In genomic region chr21:43767980-43768867, GRCh38 we compare ENCODE assay signal across 1 cellular context.
TF ChIP-seq lines count a peak whose summit lies in the region.

No MANE protein-coding gene starts in this region.

TF ChIP-seq in K562, 482 proteins besides CTCF, POLR2A, EP300 and RAD21 (continued from another document and continues in another):
- TF ChIP-seq TSC22D4 (tag; IDR thresholded peaks at IDR 0.05) (no peak), CREB5 (CRISPR knock-in tag; IDR thresholded peaks at IDR 0.05) (no peak), CEBPB (tag; IDR thresholded peaks at IDR 0.05) (no peak), HBP1 (CRISPR knock-in tag; IDR thresholded peaks at IDR 0.05) (no peak), SMAD3 (CRISPR knock-in tag; conservative IDR thresholded peaks at IDR 0.05) (no peak), MLX (CRISPR knock-in tag; conservative IDR thresholded peaks at IDR 0.05) (no peak), EP400 (IDR thresholded peaks at IDR 0.05) (peak; percentile 95), PREB (CRISPR knock-in tag; IDR thresholded peaks at IDR 0.05) (no peak), BCL6 (CRISPR knock-in tag; IDR thresholded peaks at IDR 0.05) (no peak), RBM34 (IDR thresholded peaks at IDR 0.05; ENCODE audit: borderline replicate concordance, insufficient read depth, low read length) (no peak), TRIM24 (IDR thresholded peaks at IDR 0.05) (peak in 1 of 2 experiments; percentile 67; a peak in 2 of 4 replicates), RFX5 (IDR thresholded peaks at IDR 0.05; ENCODE audit: low read depth, low read length) (no peak), ID3 (CRISPR knock-in tag; IDR thresholded peaks at IDR 0.05) (no peak), ID3 (tag; IDR thresholded peaks at IDR 0.05) (peak; percentile 85), THRAP3 (IDR thresholded peaks at IDR 0.05; ENCODE audit: borderline replicate concordance) (no peak), ZNF140 (CRISPR knock-in tag; IDR thresholded peaks at IDR 0.05) (no peak), GATA2 (CRISPR knock-in tag; IDR thresholded peaks at IDR 0.05) (no peak), ZSCAN32 (CRISPR knock-in tag; IDR thresholded peaks at IDR 0.05) (no peak), ZZZ3 (IDR thresholded peaks at IDR 0.05) (no peak; the same call in 1 of the 2 replicates), ILF3 (IDR thresholded peaks at IDR 0.05; ENCODE audit: borderline replicate concordance) (no peak), SRSF9 (IDR thresholded peaks at IDR 0.05; ENCODE audit: borderline replicate concordance, low read depth, low read length) (no peak), HMGXB4 (CRISPR knock-in tag; IDR thresholded peaks at IDR 0.05) (no peak), CGGBP1 (CRISPR knock-in tag; IDR thresholded peaks at IDR 0.05) (no peak), ZNF277 (CRISPR knock-in tag; IDR thresholded peaks at IDR 0.05; ENCODE audit: borderline replicate concordance) (no peak), MITF (IDR thresholded peaks at IDR 0.05) (peak; percentile 93), SAP30 (IDR thresholded peaks at IDR 0.05; ENCODE audit: borderline replicate concordance, insufficient read depth, low read depth, low read length, poor library complexity, severe bottlenecking) (no peak), SOX6 (IDR thresholded peaks at IDR 0.05) (peak; percentile 74; the same call in 1 of the 2 replicates), ELF2 (CRISPR knock-in tag; IDR thresholded peaks at IDR 0.05) (0 out of 2 replicates have a peak, but pooled peaks have one; percentile 27), PHF20 (IDR thresholded peaks at IDR 0.05; ENCODE audit: partially characterized antibody) (no peak), TAL1 (IDR thresholded peaks at IDR 0.05) (no peak), XRCC5 (IDR thresholded peaks at IDR 0.05; ENCODE audit: low read depth, low read length) (no peak), RBBP5 (IDR thresholded peaks at IDR 0.05; ENCODE audit: borderline replicate concordance, insufficient read depth, low read length, poor library complexity, severe bottlenecking) (no peak), CBFA2T3 (IDR thresholded peaks at IDR 0.05) (peak; percentile 70), CXXC5 (CRISPR knock-in tag; IDR thresholded peaks at IDR 0.05) (peak; percentile 90), ZNF347 (CRISPR knock-in tag; IDR thresholded peaks at IDR 0.05; ENCODE audit: low read depth) (no peak), IRF9 (tag; IDR thresholded peaks at IDR 0.05) (peak; percentile 9; the same call in 1 of the 2 replicates), TFE3 (CRISPR knock-in tag; IDR thresholded peaks at IDR 0.05) (no peak; the same call in 1 of the 2 replicates), TCFL5 (CRISPR knock-in tag; conservative IDR thresholded peaks at IDR 0.05) (no peak), NKRF (IDR thresholded peaks at IDR 0.05; ENCODE audit: borderline replicate concordance) (no peak), GATAD2A (IDR thresholded peaks at IDR 0.05) (no peak), MYC (IDR thresholded peaks at IDR 0.05; ENCODE audit: low read depth, low read length) (peak; percentile 96), MYC (CRISPR knock-in tag; IDR thresholded peaks at IDR 0.05; ENCODE audit: borderline replicate concordance, low read depth) (peak; percentile 66), GABPA (tag; conservative IDR thresholded peaks at IDR 0.05; ENCODE audit: low read depth) (no peak), SRSF1 (IDR thresholded peaks at IDR 0.05; ENCODE audit: low read depth, low read length) (no peak), ZFPM2 (CRISPR knock-in tag; IDR thresholded peaks at IDR 0.05) (0 out of 2 replicates have a peak, but pooled peaks have one; percentile 0), ASH1L (IDR thresholded peaks at IDR 0.05; ENCODE audit: borderline replicate concordance, low read depth, partially characterized antibody) (no peak), TCF3 (CRISPR knock-in tag; IDR thresholded peaks at IDR 0.05) (peak; percentile 68), STAG1 (CRISPR knock-in tag; IDR thresholded peaks at IDR 0.05; ENCODE audit: borderline replicate concordance) (no peak), ZBTB26 (CRISPR knock-in tag; IDR thresholded peaks at IDR 0.05) (no peak), IRF1 (CRISPR knock-in tag; IDR thresholded peaks at IDR 0.05; ENCODE audit: borderline replicate concordance) (no peak)
